23 cellular contexts compared by ENCODE assay signal in the genomic region with DNA sequence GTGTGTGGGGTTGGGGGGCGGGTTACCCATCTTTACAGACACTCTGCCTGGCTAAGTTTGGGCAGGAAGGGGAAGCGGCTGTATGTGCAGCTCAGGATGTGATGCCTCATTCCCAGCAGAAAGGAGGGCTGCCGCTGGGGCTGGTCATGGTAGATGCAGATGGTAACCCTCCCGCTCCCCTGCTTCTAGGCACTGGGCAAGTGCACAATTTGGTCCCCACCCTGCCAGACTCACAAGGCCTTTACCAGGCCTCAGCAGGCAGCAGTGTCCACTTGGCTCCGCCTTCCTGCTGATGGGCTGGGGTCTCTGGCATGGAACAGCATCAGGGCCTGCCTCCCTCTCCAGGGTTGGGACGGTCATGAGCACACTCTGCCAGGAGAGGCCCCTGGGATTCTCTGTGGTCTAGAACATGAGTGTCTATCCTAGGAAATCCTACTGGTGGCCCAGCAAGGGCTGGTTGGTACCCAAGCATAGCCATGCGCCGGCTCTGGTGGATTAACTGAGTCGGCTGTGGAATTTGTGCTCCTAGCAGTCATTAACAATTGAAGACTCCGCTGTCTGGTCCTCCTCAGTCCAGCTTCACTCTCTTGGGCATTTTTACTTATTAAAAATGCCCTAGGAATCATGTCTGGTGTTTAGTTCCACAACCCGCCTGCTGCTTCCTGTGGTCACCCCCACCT. TPM values are rescaled to one million over a fixed set of nuclear protein-coding genes. Genes with fewer than 3 reads are reported as not detected.
DNase-seq lines count a peak whose midpoint lies in the region; ATAC-seq and TF ChIP-seq lines count a peak whose summit lies in the region.
"Had no signal": no experiment of that assay in that cellular context is flagged by ENCODE, and none has a peak within 500 bp of the region (broad histone marks: within the 10 kb centered on the region; RNA-seq: fewer than 3 reads in every experiment).

No MANE protein-coding gene starts in this region.

- H3K27me3 Mint-ChIP-seq in activated T-cell treated with anti-CD3 and anti-CD28 coated beads, Interleukin-2, amount 50 U/mL, for 24 hours: peaks cover 55% of the 10 kb centered on the region
- H3K27me3 Mint-ChIP-seq in activated T-cell treated with anti-CD3 and anti-CD28 coated beads, Interleukin-2, amount 50 U/mL, for 4 hours (ENCODE audit: low read depth): peaks cover 43% of the 10 kb centered on the region

- H3K36me3 ChIP-seq in Peyer's patch: no peaks in the 10 kb centered on the region
- H3K36me3 ChIP-seq in lower lobe of right lung: no peaks in the 10 kb centered on the region
- H3K36me3 ChIP-seq in thoracic aorta: no peaks in the 10 kb centered on the region
- H3K36me3 ChIP-seq: brain microvascular endothelial cell, HAP-1 had no signal

- intact Hi-C loops in lower lobe of right lung (cut with DNase I): no loop called here

- peaks cover 14% of the 10 kb centered on the region for H3K4me1 Mint-ChIP-seq in activated T-cell treated with anti-CD3 and anti-CD28 coated beads, Interleukin-2, amount 50 U/mL, for 24 hours (ENCODE audit: low read depth)
- peaks cover 9% of the 10 kb centered on the region for H3K4me1 Mint-ChIP-seq in activated T-cell treated with anti-CD3 and anti-CD28 coated beads, Interleukin-2, amount 50 U/mL, for 4 hours (ENCODE audit: low read depth)

- no peak overlapping the region for H3K27ac Mint-ChIP-seq in activated T-cell treated with anti-CD3 and anti-CD28 coated beads, Interleukin-2, amount 50 U/mL, for 24 hours
- H3K27ac Mint-ChIP-seq: CD4-positive, alpha-beta T cell; stimulated activated naive CD8-positive, alpha-beta T cell treated with anti-CD3 and anti-CD28 coated beads, Interleukin-15, amount 100 ng/mL, for 72 hours; T-cell had no signal

- H3K9me3 ChIP-seq in Peyer's patch: no peaks in the 10 kb centered on the region
- H3K9me3 ChIP-seq in lower lobe of right lung: no peaks in the 10 kb centered on the region
- no peaks in the 10 kb centered on the region for H3K9me3 ChIP-seq in thoracic aorta
- H3K9me3 ChIP-seq: HAP-1 had no signal

- no peaks in the 10 kb centered on the region for H3K9me3 Mint-ChIP-seq in activated T-cell treated with anti-CD3 and anti-CD28 coated beads, Interleukin-2, amount 50 U/mL, for 24 hours
- H3K9me3 Mint-ChIP-seq in activated T-cell treated with anti-CD3 and anti-CD28 coated beads, Interleukin-2, amount 50 U/mL, for 4 hours: no peaks in the 10 kb centered on the region
- H3K9me3 Mint-ChIP-seq: CD4-positive, alpha-beta T cell; stimulated activated naive CD8-positive, alpha-beta T cell treated with anti-CD3 and anti-CD28 coated beads, Interleukin-15, amount 100 ng/mL, for 72 hours; T-cell had no signal

- peaks cover 0 to 19% (median 2%) of the 10 kb centered on the region in 4 donors for H3K4me1 ChIP-seq in Peyer's patch
- peaks cover 18% of the 10 kb centered on the region for H3K4me1 ChIP-seq in lower lobe of right lung
- peaks cover 14 to 28% of the 10 kb centered on the region in 2 donors for H3K4me1 ChIP-seq in thoracic aorta (ENCODE audit: control insufficient read depth in 1 of 2, low read depth in 2 of 2)

- TF ChIP-seq CTCF in Peyer's patch (IDR thresholded peaks at IDR 0.05) (no peak), lower lobe of right lung (IDR thresholded peaks at IDR 0.05) (no peak), thoracic aorta (IDR thresholded peaks at IDR 0.05) (no peak)

- no peak for TF ChIP-seq POLR2A in Peyer's patch (IDR thresholded peaks at IDR 0.05)

- DNase-seq in activated T-cell treated with anti-CD3 and anti-CD28 coated beads, Interleukin-2, amount 50 U/mL, for 24 hours: peak; percentile 2
- no peak for DNase-seq in activated T-cell treated with anti-CD3 and anti-CD28 coated beads for 4 hours
- peak; percentile 9 to 26 (median 21) for DNase-seq in Peyer's patch
- DNase-seq in lower lobe of right lung: peak; percentile 23
- no peak for DNase-seq in thoracic aorta (ENCODE audit: low spot score)
- no peak for DNase-seq in activated T-cell treated with anti-CD3 and anti-CD28 coated beads, Interleukin-2, amount 50 U/mL, for 4 hours
- DNase-seq in NCI-H1930 (lab: John Stamatoyannopoulos, UW): no peak
- no peak for DNase-seq in HPDE6-E6E7 (ENCODE audit: extremely low spot score)
- DNase-seq: activated T-cell treated with anti-CD3 and anti-CD28 coated beads, Interleukin-2, amount 50 U/mL, for 1 hour; cortex of kidney; DMS153; hippocampal formation; NCI-H1048; NCI-H2081; NCI-H510A; stimulated activated CD4-positive, alpha-beta T cell treated with anti-CD3 and anti-CD28 coated beads, Interleukin-2, amount 100 ng/mL, for 48 hours; stimulated activated naive CD8-positive, alpha-beta T cell treated with anti-CD3 and anti-CD28 coated beads, Interleukin-15, amount 100 ng/mL, for 72 hours had no signal

- ATAC-seq in lower lobe of right lung (no peak), thoracic aorta (ENCODE audit: insufficient number of reproducible peaks, low FRiP score, low read depth) (no peak)
- no peak for ATAC-seq in activated T-cell treated with anti-CD3 and anti-CD28 coated beads, Interleukin-2, amount 50 U/mL, for 4 hours
- ATAC-seq: stimulated activated naive CD8-positive, alpha-beta T cell treated with anti-CD3 and anti-CD28 coated beads, Interleukin-15, amount 100 ng/mL, for 72 hours; T-cell had no signal

- H3K4me3 Mint-ChIP-seq in activated T-cell treated with anti-CD3 and anti-CD28 coated beads, Interleukin-2, amount 50 U/mL, for 24 hours: no peak overlapping the region
- H3K4me3 Mint-ChIP-seq in activated T-cell treated with anti-CD3 and anti-CD28 coated beads, Interleukin-2, amount 50 U/mL, for 4 hours: no peak overlapping the region
- H3K4me3 Mint-ChIP-seq: CD4-positive, alpha-beta T cell; stimulated activated naive CD8-positive, alpha-beta T cell treated with anti-CD3 and anti-CD28 coated beads, Interleukin-15, amount 100 ng/mL, for 72 hours; T-cell had no signal

- no peaks in the 10 kb centered on the region for H3K36me3 Mint-ChIP-seq in activated T-cell treated with anti-CD3 and anti-CD28 coated beads, Interleukin-2, amount 50 U/mL, for 24 hours (ENCODE audit: low read depth)
- H3K36me3 Mint-ChIP-seq in activated T-cell treated with anti-CD3 and anti-CD28 coated beads, Interleukin-2, amount 50 U/mL, for 4 hours (ENCODE audit: insufficient read depth): no peaks in the 10 kb centered on the region
- H3K36me3 Mint-ChIP-seq: T-cell had no signal

- H3K4me3 ChIP-seq in Peyer's patch (no peak overlapping the region), lower lobe of right lung (no peak overlapping the region), thoracic aorta (peak overlapping the region; percentile 9)
- H3K4me3 ChIP-seq: HAP-1 had no signal

- no peak overlapping the region for H3K27ac ChIP-seq in Peyer's patch
- H3K27ac ChIP-seq in lower lobe of right lung: no peak overlapping the region
- H3K27ac ChIP-seq in thoracic aorta: no peak overlapping the region
- H3K27ac ChIP-seq: brain microvascular endothelial cell had no signal

- peaks cover 0 to 6% of the 10 kb centered on the region in 2 donors for H3K27me3 ChIP-seq in Peyer's patch
- peaks cover 46% of the 10 kb centered on the region for H3K27me3 ChIP-seq in lower lobe of right lung (ENCODE audit: low read depth)
- no peaks in the 10 kb centered on the region for H3K27me3 ChIP-seq in thoracic aorta (replicated peaks; ENCODE audit: insufficient read depth)

RNA-seq across cellular contexts. Expression of gene LMO1, which starts 4.2 kb away (rescaled TPM):
- total RNA-seq in Peyer's patch (not detected), lower lobe of right lung (not detected), thoracic aorta (not detected)
- not detected for total RNA-seq in activated T-cell treated with anti-CD3 and anti-CD28 coated beads, Interleukin-2, amount 50 U/mL, for 4 hours
- total RNA-seq: CD4-positive, alpha-beta T cell; endothelial cell of umbilical vein; osteocyte; T-cell had no signal

Comparison
In these comparisons a context has a peak if more than half of its experiments do, and no peak if none do; other contexts are left out.
1. DNase-seq: peak in activated T-cell treated with anti-CD3 and anti-CD28 coated beads, Interleukin-2, amount 50 U/mL, for 24 hours (single experiment), Peyer's patch (3 of 3) and lower lobe of right lung (single experiment); none in activated T-cell treated with anti-CD3 and anti-CD28 coated beads for 4 hours (single experiment), thoracic aorta (single experiment), activated T-cell treated with anti-CD3 and anti-CD28 coated beads, Interleukin-2, amount 50 U/mL, for 4 hours (single experiment), NCI-H1930 (0 of 2) and HPDE6-E6E7 (single experiment).